ENCODE assay signal across 8 cellular contexts in genomic region chr1:6246497-6247295, GRCh38. TPM values are rescaled to one million over a fixed set of nuclear protein-coding genes. Genes with fewer than 3 reads are reported as not detected.
DNase-seq lines count a peak whose midpoint lies in the region; ATAC-seq and TF ChIP-seq lines count a peak whose summit lies in the region.

No MANE protein-coding gene starts in this region.

- H3K27ac ChIP-seq in CD4-positive, alpha-beta T cell (ENCODE audit: low read depth, low read length) = no peak overlapping the region
- H3K27ac ChIP-seq in dorsolateral prefrontal cortex = no peak overlapping the region

- CTCF ChIA-PET in CD4-positive, alpha-beta T cell (lab: Charles Lee) = interaction anchor here (0.5 to 1.7 kb wide), 11 partner anchors 11 to 246 kb away, joined by 3 to 8 read pairs (median 5); partner anchors contain the start of genes ICMT and RPL22

- H3K36me3 Mint-ChIP-seq in CD4-positive, alpha-beta T cell (ENCODE audit: low read depth) = no peaks in the 10 kb centered on the region

- H3K27ac Mint-ChIP-seq in CD4-positive, alpha-beta T cell = peak overlapping the region; percentile 71

- no peak overlapping the region for H3K4me3 ChIP-seq in HFF-Myc (replicated peaks; ENCODE audit: low read depth, low read length)
- H3K4me3 ChIP-seq in dorsolateral prefrontal cortex = peak overlapping the region in 1 of 59 donors; percentile 37
- no peak overlapping the region for H3K4me3 ChIP-seq in lower leg skin (ENCODE audit: low read depth, poor library complexity, severe bottlenecking)

- no peaks in the 10 kb centered on the region for H3K9me3 Mint-ChIP-seq in CD4-positive, alpha-beta T cell

- H3K27me3 ChIP-seq in CD4-positive, alpha-beta T cell (ENCODE audit: control insufficient read depth, insufficient read depth, low read length) = peaks cover 78% of the 10 kb centered on the region
- peaks cover 0 to 97% (median 74%) of the 10 kb centered on the region in 45 donors for H3K27me3 ChIP-seq in dorsolateral prefrontal cortex

- peak; percentile 79 for ATAC-seq in CD4-positive, alpha-beta T cell (ENCODE audit: poor library complexity)
- ATAC-seq in GM19328 (IDR thresholded peaks at IDR 0.05; ENCODE audit: unreplicated experiment) = no peak

- TF ChIP-seq POLR2A in lower leg skin (IDR thresholded peaks at IDR 0.05) = no peak

- peak; percentile 85 for TF ChIP-seq CTCF in CD4-positive, alpha-beta T cell (IDR thresholded peaks at IDR 0.05)
- TF ChIP-seq CTCF in HFF-Myc (IDR thresholded peaks at IDR 0.05; ENCODE audit: low read depth, low read length, missing control alignments) (peak; percentile 80), dorsolateral prefrontal cortex (IDR thresholded peaks at IDR 0.05 in 54 of 56, conservative IDR thresholded peaks at IDR 0.05 in 2 of 56; ENCODE audit: low read depth in 1 of 56, partially characterized antibody in 56 of 56) (peak; percentile 85 to 100 (median 96)), lower leg skin (IDR thresholded peaks at IDR 0.05) (peak in 1 of 3 donors; percentile 82)

- H3K4me1 Mint-ChIP-seq in CD4-positive, alpha-beta T cell (ENCODE audit: low read depth) = peaks cover 16% of the 10 kb centered on the region

- peak overlapping the region; percentile 81 for H3K4me3 Mint-ChIP-seq in CD4-positive, alpha-beta T cell

- DNase-seq in CD4-positive, alpha-beta T cell = peak; percentile 68 to 84 (median 72)
- DNase-seq in HFF-Myc (ENCODE audit: extremely low read depth, low read depth) = no peak
- DNase-seq in NCI-H510A treated with DMSO at 0.1 percent for 48 hours (lab: John Stamatoyannopoulos, UW) = peak; percentile 99
- peak; percentile 72 to 73 for DNase-seq in activated CD4-positive, alpha-beta T cell treated with anti-CD3 and anti-CD28 coated beads, Interleukin-2, amount 50 U/mL, for 4 hours
- peak; percentile 66 to 86 (median 75) for DNase-seq in dorsolateral prefrontal cortex
- peak; percentile 75 to 96 for DNase-seq in lower leg skin (ENCODE audit: low spot score in 2 of 2)
- DNase-seq in stimulated activated CD4-positive, alpha-beta T cell treated with anti-CD3 and anti-CD28 coated beads, TNF-alpha, amount 100 ng/mL, for 4 hours (ENCODE audit: low read depth in 3 of 3) = peak; percentile 67 to 73 (median 71)

- peaks cover 68% of the 10 kb centered on the region for H3K27me3 Mint-ChIP-seq in CD4-positive, alpha-beta T cell

- POLR2A ChIA-PET in CD4-positive, alpha-beta T cell (lab: Charles Lee) = interaction anchor here (1.7 kb wide), 1 partner anchor 102 kb away, joined by 5 read pairs; no protein-coding TSS in a partner anchor

- 3 to 5% methylated on average over 27 to 28 of the region's 28 CpGs for WGBS in lower leg skin, 2 donors

- no peaks in the 10 kb centered on the region for H3K9me3 ChIP-seq in CD4-positive, alpha-beta T cell (ENCODE audit: control insufficient read depth, low read length)

- intact Hi-C loops in CD4-positive, alpha-beta T cell (cut with DNase I, micrococcal nuclease) = loop anchor here (1.0 to 5.0 kb wide), 7 partner anchors 97 to 734 kb away; no protein-coding TSS in a partner anchor
- intact Hi-C loops in dorsolateral prefrontal cortex (cut with DNase I) (loop anchor here (1.0 to 5.0 kb wide), 3 partner anchors 97 to 159 kb away; no protein-coding TSS in a partner anchor), lower leg skin (cut with DNase I; ENCODE audit: low total_unique reads) (loop anchor here (2.0 to 10.0 kb wide), 3 partner anchors 100 to 192 kb away; no protein-coding TSS in a partner anchor)

RNA-seq across cellular contexts. Expression of gene HES3, which starts 2.7 kb away (rescaled TPM):
- not detected for total RNA-seq in CD4-positive, alpha-beta T cell
- total RNA-seq in dorsolateral prefrontal cortex (not detected), lower leg skin (not detected)

RNA-seq across cellular contexts. Expression of gene ICMT, which starts 10.9 kb away (rescaled TPM):
- total RNA-seq in CD4-positive, alpha-beta T cell = 1 to 10 TPM; 1.7 to 3.0 TPM
- total RNA-seq in dorsolateral prefrontal cortex (10 to 100 TPM; 19.9 to 47.2 (median 31.3) TPM), lower leg skin (10 to 100 TPM; 37.7 to 73.9 (median 57.3) TPM)

RNA-seq across cellular contexts. Expression of gene GPR153, which starts 14.2 kb away (rescaled TPM):
- total RNA-seq in CD4-positive, alpha-beta T cell = under 1 TPM; 0.14 to 0.19 TPM
- total RNA-seq in dorsolateral prefrontal cortex (10 to 100 TPM in 68 of 120 experiments, 1 to 10 TPM in 52; 2.3 to 20.2 (median 10.3) TPM), lower leg skin (10 to 100 TPM in 2 of 4 donors, 1 to 10 TPM in 2; 6.2 to 17.3 (median 11.7) TPM)

RNA-seq across cellular contexts. Expression of gene RNF207, which starts 40.8 kb away (rescaled TPM):
- total RNA-seq in CD4-positive, alpha-beta T cell = 1 to 10 TPM; 5.4 to 6.8 TPM
- total RNA-seq in dorsolateral prefrontal cortex = 10 to 100 TPM in 118 of 120 experiments, 1 to 10 TPM in 2; 7.4 to 42.1 (median 22.0) TPM
- total RNA-seq in lower leg skin = 10 to 100 TPM in 1 of 4 donors, 1 to 10 TPM in 3; 5.0 to 10.4 (median 7.7) TPM

RNA-seq across cellular contexts. Expression of gene RPL22, which starts 47.3 kb away (rescaled TPM):
- total RNA-seq in CD4-positive, alpha-beta T cell = 100 to 1,000 TPM; 620 to 652 TPM
- total RNA-seq in dorsolateral prefrontal cortex (100 to 1,000 TPM; 111 to 227 (median 176) TPM), lower leg skin (100 to 1,000 TPM; 122 to 216 (median 179) TPM)

Comparison
In these comparisons a context has a peak if more than half of its experiments do, and no peak if none do; other contexts are left out.
1. RNA of gene ICMT, which starts 10.9 kb away (total RNA-seq): 37.7 to 73.9 TPM in lower leg skin and 19.9 to 47.2 TPM in dorsolateral prefrontal cortex; 1.7 to 3.0 TPM in CD4-positive, alpha-beta T cell; every median in the first group is over 4 times any median in the second.